12 cellular contexts compared by ENCODE assay signal in genomic region chr1:240169188-240169587, GRCh38.
DNase-seq lines count a peak whose midpoint lies in the region; ATAC-seq and TF ChIP-seq lines count a peak whose summit lies in the region.
"Had no signal": no experiment of that assay in that cellular context is flagged by ENCODE, and none has a peak within 500 bp of the region (broad histone marks: within the 10 kb centered on the region; RNA-seq: fewer than 3 reads in every experiment).

No MANE protein-coding gene starts in this region.

- TF ChIP-seq CTCF in VCaP (conservative IDR thresholded peaks at IDR 0.05) (peak; percentile 67), tibial nerve (IDR thresholded peaks at IDR 0.05) (no peak), left lung (IDR thresholded peaks at IDR 0.05) (no peak), ovary (IDR thresholded peaks at IDR 0.05) (no peak)

- H3K9me3 ChIP-seq in tibial nerve: peaks cover 0 to 17% (median 0%) of the 10 kb centered on the region in 4 donors
- peaks cover 0 to 15% of the 10 kb centered on the region in 2 donors for H3K9me3 ChIP-seq in left lung
- no peaks in the 10 kb centered on the region for H3K9me3 ChIP-seq in ovary
- H3K9me3 ChIP-seq: SJSA1 had no signal

- ATAC-seq in left colon: peak; percentile 42
- no peak for ATAC-seq in left lung
- ATAC-seq in activated CD4-positive, CD25-positive, alpha-beta regulatory T cell treated with anti-CD3 and anti-CD28 coated beads, Interleukin-2, amount 50 U/mL, for 24 hours: no peak

- peak; percentile 44 for DNase-seq in D341Med (ENCODE audit: low spot score)
- DNase-seq in KBM-7: peak; percentile 16
- no peak for DNase-seq in left colon
- DNase-seq in tibial nerve (ENCODE audit: low spot score in 2 of 2): no peak
- DNase-seq in left lung: no peak
- DNase-seq in ovary: no peak
- DNase-seq: midbrain, NCI-H1417 treated with DMSO at 0.1 percent for 48 hours, small intestine had no signal

- H3K27ac ChIP-seq in VCaP (no peak overlapping the region), tibial nerve (no peak overlapping the region), left lung (no peak overlapping the region), ovary (no peak overlapping the region)
- H3K27ac ChIP-seq: SJSA1 had no signal

- H3K4me1 ChIP-seq in tibial nerve (no peaks in the 10 kb centered on the region), left lung (no peaks in the 10 kb centered on the region), ovary (ENCODE audit: insufficient read depth) (no peaks in the 10 kb centered on the region)

- intact Hi-C loops in left colon (cut with DNase I, micrococcal nuclease) (no loop called here), left lung (cut with DNase I) (no loop called here), ovary (cut with DNase I) (no loop called here)

- TF ChIP-seq POLR2A in tibial nerve (IDR thresholded peaks at IDR 0.05) (no peak), ovary (IDR thresholded peaks at IDR 0.05) (no peak)

- 82% methylated on average over 7 of the region's 7 CpGs for WGBS in tibial nerve, 2 donors
- 86 to 92% (median 88%) methylated on average over 7 of the region's 7 CpGs for WGBS in ovary, 3 donors

- in situ Hi-C loops in KBM-7 (cut with MboI; ENCODE audit: low pct_unique_long_range_greater_than_20kb, low sequenced_read_pairs): no loop called here

- TF ChIP-seq EP300 in tibial nerve (IDR thresholded peaks at IDR 0.05) (no peak), ovary (IDR thresholded peaks at IDR 0.05) (no peak)

- H3K36me3 ChIP-seq in tibial nerve (no peaks in the 10 kb centered on the region), left lung (no peaks in the 10 kb centered on the region), ovary (no peaks in the 10 kb centered on the region)
- H3K36me3 ChIP-seq: SJSA1 had no signal

- H3K4me3 ChIP-seq in tibial nerve (no peak overlapping the region), left lung (no peak overlapping the region), ovary (no peak overlapping the region)
- H3K4me3 ChIP-seq: SJSA1 had no signal

- H3K27me3 ChIP-seq in tibial nerve (no peaks in the 10 kb centered on the region), left lung (no peaks in the 10 kb centered on the region), ovary (no peaks in the 10 kb centered on the region)
- H3K27me3 ChIP-seq: SJSA1 had no signal

Comparison
In these comparisons a context has a peak if more than half of its experiments do, and no peak if none do; other contexts are left out.
1. DNase-seq: peak in D341Med (single experiment) and KBM-7 (single experiment); none in left colon (0 of 2), tibial nerve (0 of 2), left lung (0 of 2) and ovary (0 of 5).